ENCODE assay signal across 9 cellular contexts in genomic region chr6:156883497-156884252, GRCh38.
DNase-seq lines count a peak whose midpoint lies in the region; ATAC-seq, FAIRE-seq and TF ChIP-seq lines count a peak whose summit lies in the region.
"Had no signal": no experiment of that assay in that cellular context is flagged by ENCODE, and none has a peak within 500 bp of the region (broad histone marks: within the 10 kb centered on the region; RNA-seq: fewer than 3 reads in every experiment).

No MANE protein-coding gene starts in this region.

- no peak overlapping the region for H3K27ac Mint-ChIP-seq in activated naive CD8-positive, alpha-beta T cell treated with anti-CD3 and anti-CD28 coated beads, Interleukin-2, amount 10 ng/mL, durations not matched to agents 7 days and 5 days
- peak overlapping the region; percentile 49 for H3K27ac Mint-ChIP-seq in nephron progenitor cell

- DNase-seq in DMS153 treated with DMSO at 0.1 percent for 48 hours (lab: John Stamatoyannopoulos, UW; ENCODE audit: unreplicated experiment) (peak; percentile 16), nephron progenitor cell (no peak), occipital lobe (lab: John Stamatoyannopoulos, UW) (no peak), urothelium cell line (ENCODE audit: low spot score) (no peak), RCC 7860 (ENCODE audit: low spot score) (no peak)
- DNase-seq in activated naive CD8-positive, alpha-beta T cell treated with anti-CD3 and anti-CD28 coated beads, Interleukin-2, amount 10 ng/mL, durations not matched to agents 7 days and 5 days = no peak
- DNase-seq: heart left ventricle had no signal

- peaks cover 5% of the 10 kb centered on the region for H3K36me3 Mint-ChIP-seq in activated naive CD8-positive, alpha-beta T cell treated with anti-CD3 and anti-CD28 coated beads, Interleukin-2, amount 10 ng/mL, durations not matched to agents 7 days and 5 days
- H3K36me3 Mint-ChIP-seq in nephron progenitor cell (ENCODE audit: low read depth) = no peaks in the 10 kb centered on the region

- ATAC-seq in HG03442 (IDR thresholded peaks at IDR 0.05; ENCODE audit: unreplicated experiment) = peak; percentile 37
- ATAC-seq in activated naive CD8-positive, alpha-beta T cell treated with anti-CD3 and anti-CD28 coated beads, Interleukin-2, amount 10 ng/mL, durations not matched to agents 7 days and 5 days (ENCODE audit: low read depth) = no peak
- ATAC-seq in GM21381 (IDR thresholded peaks at IDR 0.05; ENCODE audit: unreplicated experiment) = no peak

- peaks cover 21% of the 10 kb centered on the region for H3K4me1 Mint-ChIP-seq in activated naive CD8-positive, alpha-beta T cell treated with anti-CD3 and anti-CD28 coated beads, Interleukin-2, amount 10 ng/mL, durations not matched to agents 7 days and 5 days
- H3K4me1 Mint-ChIP-seq in nephron progenitor cell = peaks cover 69% of the 10 kb centered on the region

- H3K27me3 Mint-ChIP-seq in activated naive CD8-positive, alpha-beta T cell treated with anti-CD3 and anti-CD28 coated beads, Interleukin-2, amount 10 ng/mL, durations not matched to agents 7 days and 5 days = no peaks in the 10 kb centered on the region
- no peaks in the 10 kb centered on the region for H3K27me3 Mint-ChIP-seq in nephron progenitor cell (ENCODE audit: low read depth, poor library complexity)

- FAIRE-seq in urothelium cell line (lab: Jason Lieb, UNC) = no peak
- FAIRE-seq in RCC 7860 (lab: Jason Lieb, UNC) = no peak

- TF ChIP-seq CTCF in nephron progenitor cell (IDR thresholded peaks at IDR 0.05) = no peak

- POLR2A ChIA-PET in activated naive CD8-positive, alpha-beta T cell treated with anti-CD3 and anti-CD28 coated beads, Interleukin-2, amount 10 ng/mL, durations not matched to agents 7 days and 5 days (lab: Charles Lee) = no interaction called here

- H3K9me3 Mint-ChIP-seq in activated naive CD8-positive, alpha-beta T cell treated with anti-CD3 and anti-CD28 coated beads, Interleukin-2, amount 10 ng/mL, durations not matched to agents 7 days and 5 days = peaks cover 1% of the 10 kb centered on the region
- no peaks in the 10 kb centered on the region for H3K9me3 Mint-ChIP-seq in nephron progenitor cell

- peak overlapping the region; percentile 29 for H3K4me3 Mint-ChIP-seq in activated naive CD8-positive, alpha-beta T cell treated with anti-CD3 and anti-CD28 coated beads, Interleukin-2, amount 10 ng/mL, durations not matched to agents 7 days and 5 days
- no peak overlapping the region for H3K4me3 Mint-ChIP-seq in nephron progenitor cell
